In the genomic region with DNA sequence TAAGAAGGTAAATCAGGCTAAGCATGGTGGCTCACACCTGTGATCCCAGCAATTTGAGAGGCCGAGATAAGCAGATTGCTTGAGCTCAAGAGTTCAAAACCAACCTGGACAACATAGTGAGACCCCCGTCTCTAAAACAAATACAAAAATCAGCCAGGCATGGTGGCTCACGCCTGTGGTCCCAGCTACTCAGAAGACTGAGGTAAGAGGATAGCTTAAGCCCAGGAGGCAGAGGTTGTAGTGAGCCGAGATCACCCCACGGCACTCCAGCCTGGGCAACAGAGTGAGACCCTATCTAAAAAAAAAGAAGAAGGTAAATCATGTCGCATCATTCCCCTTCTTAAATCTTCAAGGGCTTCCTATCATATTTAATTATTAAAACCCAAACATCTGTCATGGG, we compare ENCODE assay signal across 29 cellular contexts. TPM values are rescaled to one million over a fixed set of nuclear protein-coding genes. Genes with fewer than 3 reads are reported as not detected.
DNase-seq lines count a peak whose midpoint lies in the region; ATAC-seq and TF ChIP-seq lines count a peak whose summit lies in the region.
"Had no signal": no experiment of that assay in that cellular context is flagged by ENCODE, and none has a peak within 500 bp of the region (broad histone marks: within the 10 kb centered on the region; RNA-seq: fewer than 3 reads in every experiment).

No MANE protein-coding gene starts in this region.

- intact Hi-C loops in activated CD4-positive, alpha-beta memory T cell treated with anti-CD3 and anti-CD28 coated beads for 36 hours (cut with micrococcal nuclease) = no loop called here
- intact Hi-C loops in esophagus muscularis mucosa (cut with DNase I) = no loop called here

- peaks cover 3% of the 10 kb centered on the region for H3K27me3 Mint-ChIP-seq in activated CD4-positive, alpha-beta memory T cell treated with anti-CD3 and anti-CD28 coated beads, Interleukin-2, amount 10 ng/mL, durations not matched to agents 7 days and 5 days
- H3K27me3 Mint-ChIP-seq in activated CD4-positive, alpha-beta memory T cell treated with anti-CD3 and anti-CD28 coated beads for 36 hours = no peaks in the 10 kb centered on the region
- no peaks in the 10 kb centered on the region for H3K27me3 Mint-ChIP-seq in central memory CD8-positive, alpha-beta T cell
- H3K27me3 Mint-ChIP-seq: IgD-negative memory B cell had no signal

- DNase-seq in activated CD4-positive, alpha-beta memory T cell treated with anti-CD3 and anti-CD28 coated beads, Interleukin-2, amount 10 ng/mL, durations not matched to agents 7 days and 5 days = no peak
- DNase-seq in activated CD4-positive, alpha-beta memory T cell treated with anti-CD3 and anti-CD28 coated beads for 36 hours = no peak
- no peak for DNase-seq in central memory CD8-positive, alpha-beta T cell (ENCODE audit: low spot score in 2 of 2)
- DNase-seq in NCI-H146 (lab: John Stamatoyannopoulos, UW) (no peak), esophagus muscularis mucosa (ENCODE audit: extremely low spot score) (no peak)
- no peak for DNase-seq in activated naive CD4-positive, alpha-beta T cell treated with anti-CD3 and anti-CD28 coated beads, Interleukin-2, amount 50 U/mL, for 72 hours (ENCODE audit: low spot score in 2 of 2)
- DNase-seq: activated CD4-positive, alpha-beta T cell treated with anti-CD3 and anti-CD28 coated beads for 4 hours; activated naive CD4-positive, alpha-beta T cell treated with Interleukin-2 at 50 U/mL for 16 hours; amygdala; DND-41; effector memory CD4-positive, alpha-beta T cell; erythroblast; NCI-H1694 treated with DMSO at 0.1 percent for 48 hours; NCI-H2171; stimulated activated naive CD4-positive, alpha-beta T cell; SW 1271; T1000 had no signal

- H3K9me3 Mint-ChIP-seq in activated CD4-positive, alpha-beta memory T cell treated with anti-CD3 and anti-CD28 coated beads, Interleukin-2, amount 10 ng/mL, durations not matched to agents 7 days and 5 days = no peaks in the 10 kb centered on the region
- no peaks in the 10 kb centered on the region for H3K9me3 Mint-ChIP-seq in activated CD4-positive, alpha-beta memory T cell treated with anti-CD3 and anti-CD28 coated beads for 36 hours
- no peaks in the 10 kb centered on the region for H3K9me3 Mint-ChIP-seq in central memory CD8-positive, alpha-beta T cell
- H3K9me3 Mint-ChIP-seq in activated naive CD4-positive, alpha-beta T cell treated with anti-CD3 and anti-CD28 coated beads, Interleukin-2, amount 50 U/mL, for 72 hours = no peaks in the 10 kb centered on the region
- H3K9me3 Mint-ChIP-seq: IgD-negative memory B cell had no signal

- H3K36me3 ChIP-seq in HEK293 (ENCODE audit: control insufficient read depth in 2 of 2, insufficient read depth in 1 of 2, low read length in 2 of 2) (no peaks in the 10 kb centered on the region), rectal smooth muscle tissue (ENCODE audit: control insufficient read depth, insufficient read depth, low read length) (no peaks in the 10 kb centered on the region), esophagus muscularis mucosa (no peaks in the 10 kb centered on the region)
- H3K36me3 ChIP-seq: breast epithelium, neutrophil, prostate gland, suprapubic skin had no signal

- WGBS in esophagus muscularis mucosa = 89% methylated on average over 6 of the region's 6 CpGs

- no peak overlapping the region for H3K4me3 Mint-ChIP-seq in activated CD4-positive, alpha-beta memory T cell treated with anti-CD3 and anti-CD28 coated beads, Interleukin-2, amount 10 ng/mL, durations not matched to agents 7 days and 5 days
- no peak overlapping the region for H3K4me3 Mint-ChIP-seq in activated CD4-positive, alpha-beta memory T cell treated with anti-CD3 and anti-CD28 coated beads for 36 hours
- H3K4me3 Mint-ChIP-seq in central memory CD8-positive, alpha-beta T cell = no peak overlapping the region

- TF ChIP-seq CTCF in HEK293 (tag by site-specific recombination; IDR thresholded peaks at IDR 0.05) (no peak), esophagus muscularis mucosa (IDR thresholded peaks at IDR 0.05) (no peak)

- H3K4me1 Mint-ChIP-seq in activated CD4-positive, alpha-beta memory T cell treated with anti-CD3 and anti-CD28 coated beads, Interleukin-2, amount 10 ng/mL, durations not matched to agents 7 days and 5 days = peaks cover 50% of the 10 kb centered on the region
- peaks cover 40% of the 10 kb centered on the region for H3K4me1 Mint-ChIP-seq in activated CD4-positive, alpha-beta memory T cell treated with anti-CD3 and anti-CD28 coated beads for 36 hours (ENCODE audit: low read depth)
- peaks cover 35% of the 10 kb centered on the region for H3K4me1 Mint-ChIP-seq in central memory CD8-positive, alpha-beta T cell

- H3K4me3 ChIP-seq in HEK293 (ENCODE audit: low read depth, low read length) (no peak overlapping the region), rectal smooth muscle tissue (ENCODE audit: low read length) (no peak overlapping the region), esophagus muscularis mucosa (no peak overlapping the region)
- H3K4me3 ChIP-seq: breast epithelium, prostate gland, suprapubic skin had no signal

- ATAC-seq in central memory CD8-positive, alpha-beta T cell (replicated peaks; ENCODE audit: extremely low read depth, poor library complexity, severe bottlenecking) = no peak
- no peak for ATAC-seq in activated naive CD4-positive, alpha-beta T cell treated with anti-CD3 and anti-CD28 coated beads, Interleukin-2, amount 50 U/mL, for 72 hours
- ATAC-seq: left lobe of liver had no signal

- H3K27me3 ChIP-seq in rectal smooth muscle tissue (ENCODE audit: control insufficient read depth, insufficient read depth, low read length) (no peaks in the 10 kb centered on the region), esophagus muscularis mucosa (no peaks in the 10 kb centered on the region)
- H3K27me3 ChIP-seq: breast epithelium, suprapubic skin had no signal

- POLR2A ChIA-PET in activated CD4-positive, alpha-beta memory T cell treated with anti-CD3 and anti-CD28 coated beads, Interleukin-2, amount 10 ng/mL, durations not matched to agents 7 days and 5 days (lab: Charles Lee) = no interaction called here
- POLR2A ChIA-PET in activated CD4-positive, alpha-beta memory T cell treated with anti-CD3 and anti-CD28 coated beads for 36 hours (lab: Charles Lee) = no interaction called here
- POLR2A ChIA-PET in HEK293 (lab: Yijun Ruan, JAX) = no interaction called here

- CTCF ChIA-PET in activated CD4-positive, alpha-beta memory T cell treated with anti-CD3 and anti-CD28 coated beads, Interleukin-2, amount 10 ng/mL, durations not matched to agents 7 days and 5 days (lab: Charles Lee) = no interaction called here
- CTCF ChIA-PET in activated CD4-positive, alpha-beta memory T cell treated with anti-CD3 and anti-CD28 coated beads for 36 hours (lab: Charles Lee) = no interaction called here
- CTCF ChIA-PET in HEK293 (lab: Yijun Ruan, JAX) = no interaction called here

- H3K27ac ChIP-seq in HEK293 (ENCODE audit: extremely low read depth, low read depth, low read length) (no peak overlapping the region), rectal smooth muscle tissue (ENCODE audit: low read depth, low read length) (peak overlapping the region; percentile 16), esophagus muscularis mucosa (replicated peaks in 1 of 4) (no peak overlapping the region)
- H3K27ac ChIP-seq: 22Rv1, breast epithelium, neutrophil, prostate gland, suprapubic skin, VCaP had no signal

- no peak for TF ChIP-seq POLR2A in esophagus muscularis mucosa (IDR thresholded peaks at IDR 0.05; ENCODE audit: low read depth)

- H3K4me1 ChIP-seq in HEK293 (ENCODE audit: control insufficient read depth, insufficient read depth, low read length) (peaks cover 8% of the 10 kb centered on the region), rectal smooth muscle tissue (ENCODE audit: control insufficient read depth, insufficient read depth, low read length) (peaks cover 29% of the 10 kb centered on the region), esophagus muscularis mucosa (peaks cover 6 to 25% (median 24%) of the 10 kb centered on the region in 4 donors)
- H3K4me1 ChIP-seq: prostate gland had no signal

- H3K9ac ChIP-seq in rectal smooth muscle tissue (ENCODE audit: low read length) = no peak overlapping the region

- no peak for TF ChIP-seq EP300 in esophagus muscularis mucosa (IDR thresholded peaks at IDR 0.05)

- H3K27ac Mint-ChIP-seq in activated CD4-positive, alpha-beta memory T cell treated with anti-CD3 and anti-CD28 coated beads, Interleukin-2, amount 10 ng/mL, durations not matched to agents 7 days and 5 days = peak overlapping the region; percentile 98
- H3K27ac Mint-ChIP-seq in activated CD4-positive, alpha-beta memory T cell treated with anti-CD3 and anti-CD28 coated beads for 36 hours = no peak overlapping the region
- peak overlapping the region; percentile 10 for H3K27ac Mint-ChIP-seq in central memory CD8-positive, alpha-beta T cell (ENCODE audit: low read depth)
- H3K27ac Mint-ChIP-seq in activated naive CD4-positive, alpha-beta T cell treated with anti-CD3 and anti-CD28 coated beads, Interleukin-2, amount 50 U/mL, for 72 hours = no peak overlapping the region

- H3K36me3 Mint-ChIP-seq in activated CD4-positive, alpha-beta memory T cell treated with anti-CD3 and anti-CD28 coated beads, Interleukin-2, amount 10 ng/mL, durations not matched to agents 7 days and 5 days (ENCODE audit: low read depth) = peaks cover 10% of the 10 kb centered on the region
- peaks cover 6% of the 10 kb centered on the region for H3K36me3 Mint-ChIP-seq in activated CD4-positive, alpha-beta memory T cell treated with anti-CD3 and anti-CD28 coated beads for 36 hours
- no peaks in the 10 kb centered on the region for H3K36me3 Mint-ChIP-seq in central memory CD8-positive, alpha-beta T cell (ENCODE audit: insufficient read depth)
- H3K36me3 Mint-ChIP-seq in activated naive CD4-positive, alpha-beta T cell treated with anti-CD3 and anti-CD28 coated beads, Interleukin-2, amount 50 U/mL, for 72 hours = peaks cover 0 to 5% of the 10 kb centered on the region in 2 donors
- H3K36me3 Mint-ChIP-seq: IgD-negative memory B cell had no signal

- H3K9me3 ChIP-seq in HEK293 (ENCODE audit: control insufficient read depth, insufficient read depth, low read depth, low read length) = no peaks in the 10 kb centered on the region
- H3K9me3 ChIP-seq in esophagus muscularis mucosa = no peaks in the 10 kb centered on the region
- H3K9me3 ChIP-seq: breast epithelium, neutrophil, prostate gland, suprapubic skin had no signal

RNA-seq across cellular contexts. Expression of a gene that starts 3.6 kb away (rescaled TPM):
- 100 to 1,000 TPM; 111 to 112 TPM for total RNA-seq in activated CD4-positive, alpha-beta memory T cell treated with anti-CD3 and anti-CD28 coated beads, Interleukin-2, amount 10 ng/mL, durations not matched to agents 7 days and 5 days
- total RNA-seq in activated CD4-positive, alpha-beta memory T cell treated with anti-CD3 and anti-CD28 coated beads for 36 hours = 10 to 100 TPM; 53.2 to 54.6 TPM
- total RNA-seq in esophagus muscularis mucosa = 100 to 1,000 TPM; 155 to 206 (median 188) TPM
- 10 to 100 TPM; 30.2 to 32.1 TPM for total RNA-seq in activated naive CD4-positive, alpha-beta T cell treated with anti-CD3 and anti-CD28 coated beads, Interleukin-2, amount 50 U/mL, for 72 hours

RNA-seq across cellular contexts. Expression of a gene that starts 39.0 kb away (rescaled TPM):
- total RNA-seq in activated CD4-positive, alpha-beta memory T cell treated with anti-CD3 and anti-CD28 coated beads, Interleukin-2, amount 10 ng/mL, durations not matched to agents 7 days and 5 days = not detected
- not detected for total RNA-seq in activated CD4-positive, alpha-beta memory T cell treated with anti-CD3 and anti-CD28 coated beads for 36 hours
- not detected for total RNA-seq in esophagus muscularis mucosa
- total RNA-seq in activated naive CD4-positive, alpha-beta T cell treated with anti-CD3 and anti-CD28 coated beads, Interleukin-2, amount 50 U/mL, for 72 hours = not detected
- total RNA-seq: breast epithelium, left lobe of liver, NCI-H460, suprapubic skin, ureter had no signal

Comparison
In these comparisons a context has a peak if more than half of its experiments do, and no peak if none do; other contexts are left out.
1. H3K27ac Mint-ChIP-seq: peak in activated CD4-positive, alpha-beta memory T cell treated with anti-CD3 and anti-CD28 coated beads, Interleukin-2, amount 10 ng/mL, durations not matched to agents 7 days and 5 days (single experiment) and central memory CD8-positive, alpha-beta T cell (single experiment); none in activated CD4-positive, alpha-beta memory T cell treated with anti-CD3 and anti-CD28 coated beads for 36 hours (single experiment) and activated naive CD4-positive, alpha-beta T cell treated with anti-CD3 and anti-CD28 coated beads, Interleukin-2, amount 50 U/mL, for 72 hours (0 of 2).